7 cellular contexts compared by ENCODE assay signal in genomic region chr17:51860934-51861561, GRCh38.
A peak's percentile ranks its signal among the peaks of the same experiment; 100 is the strongest.
DNase-seq lines count a peak whose midpoint lies in the region; ATAC-seq and TF ChIP-seq lines count a peak whose summit lies in the region.

No MANE protein-coding gene starts in this region.

- no peak overlapping the region for H3K27ac ChIP-seq in DOHH2 (ENCODE audit: low read depth, low read length)
- no peak overlapping the region for H3K27ac ChIP-seq in endodermal cell (ENCODE audit: low read depth, low read length)

- H3K4me2 ChIP-seq in DOHH2 (ENCODE audit: low read length) = no peak overlapping the region

- H3K36me3 ChIP-seq in DOHH2 (ENCODE audit: control insufficient read depth, low read length) = no peaks in the 10 kb centered on the region
- no peaks in the 10 kb centered on the region for H3K36me3 ChIP-seq in endodermal cell (ENCODE audit: control insufficient read depth, insufficient read depth, low read length)

- peaks cover 3% of the 10 kb centered on the region for H3K9me3 Mint-ChIP-seq in endodermal cell

- H3K27me3 ChIP-seq in DOHH2 (ENCODE audit: control insufficient read depth, low read length) (no peaks in the 10 kb centered on the region), endodermal cell (ENCODE audit: control insufficient read depth, insufficient read depth, low read length, poor library complexity, severe bottlenecking) (peaks cover 1% of the 10 kb centered on the region)

- DNase-seq in NCI-H748 treated with DMSO at 0.1 percent for 48 hours (lab: John Stamatoyannopoulos, UW) (peak; percentile 38), endodermal cell (peak; percentile 96), pons (ENCODE audit: low spot score) (peak; percentile 61)

- TF ChIP-seq CTCF in DOHH2 (IDR thresholded peaks at IDR 0.05; ENCODE audit: low read depth, low read length, poor library complexity, severe bottlenecking) = peak; percentile 79
- TF ChIP-seq CTCF in endodermal cell (conservative IDR thresholded peaks at IDR 0.05) = peak; percentile 93

- H3K4me3 ChIP-seq in DOHH2 (ENCODE audit: low read length) (no peak overlapping the region), endodermal cell (ENCODE audit: low read length) (no peak overlapping the region)

- H3K4me1 ChIP-seq in DOHH2 (ENCODE audit: control insufficient read depth, low read length) (no peaks in the 10 kb centered on the region), endodermal cell (ENCODE audit: control insufficient read depth, insufficient read depth, low read length) (no peaks in the 10 kb centered on the region)

- ATAC-seq in GM21515 (IDR thresholded peaks at IDR 0.05; ENCODE audit: unreplicated experiment) (peak; percentile 64), HG03520 (IDR thresholded peaks at IDR 0.05; ENCODE audit: unreplicated experiment) (no peak), GM19324 (IDR thresholded peaks at IDR 0.05; ENCODE audit: low FRiP score, unreplicated experiment) (no peak)

- H3K9me2 ChIP-seq in DOHH2 (replicated peaks; ENCODE audit: control insufficient read depth, low read length) = no peaks in the 10 kb centered on the region

- no peak overlapping the region for H3K27ac Mint-ChIP-seq in endodermal cell

- WGBS in endodermal cell (ENCODE audit: insufficient coverage in 1 of 2, insufficient read length in 1 of 2), 2 experiments = 31 to 38% methylated on average over 4 to 6 of the region's 6 CpGs

- peaks cover 13% of the 10 kb centered on the region for H3K4me1 Mint-ChIP-seq in endodermal cell

- no peak overlapping the region for H3K4me3 Mint-ChIP-seq in endodermal cell

- H3K36me3 Mint-ChIP-seq in endodermal cell (ENCODE audit: low read depth) = no peaks in the 10 kb centered on the region

- no peaks in the 10 kb centered on the region for H3F3A ChIP-seq in DOHH2 (ENCODE audit: control insufficient read depth, insufficient read depth)

- no peaks in the 10 kb centered on the region for H4K20me1 ChIP-seq in DOHH2 (ENCODE audit: control insufficient read depth, insufficient read depth, low read depth, low read length)

- no peak overlapping the region for H3K9ac ChIP-seq in endodermal cell (ENCODE audit: extremely low read depth, low read length, poor library complexity, severe bottlenecking)

- peaks cover 9% of the 10 kb centered on the region for H3K27me3 Mint-ChIP-seq in endodermal cell (ENCODE audit: insufficient read depth)

- no peaks in the 10 kb centered on the region for H3K79me2 ChIP-seq in DOHH2 (ENCODE audit: control insufficient read depth, low read length)

- no peaks in the 10 kb centered on the region for H3K9me3 ChIP-seq in DOHH2 (ENCODE audit: control insufficient read depth, insufficient read depth, low read length)
- H3K9me3 ChIP-seq in endodermal cell (ENCODE audit: control insufficient read depth, low read length) = peaks cover 23% of the 10 kb centered on the region

Comparison
In these comparisons a context has a peak if more than half of its experiments do, and no peak if none do; other contexts are left out.
1. DNase-seq: peak in every context shown above with its lines; median percentile 96 in endodermal cell; 61 in pons; 38 in NCI-H748 treated with DMSO at 0.1 percent for 48 hours.